Comparison of ENCODE assay signal across 8 cellular contexts in genomic region chr10:97596101-97597055, GRCh38. TPM values are rescaled to one million over a fixed set of nuclear protein-coding genes. Genes with fewer than 3 reads are reported as not detected.
DNase-seq lines count a peak whose midpoint lies in the region; ATAC-seq and TF ChIP-seq lines count a peak whose summit lies in the region.
"Had no signal": no experiment of that assay in that cellular context is flagged by ENCODE, and none has a peak within 500 bp of the region (broad histone marks: within the 10 kb centered on the region; RNA-seq: fewer than 3 reads in every experiment).

No MANE protein-coding gene starts in this region.

- H3K4me1 Mint-ChIP-seq in neural progenitor cell: peaks cover 28% of the 10 kb centered on the region
- H3K4me1 Mint-ChIP-seq: activated naive CD4-positive, alpha-beta T cell treated with anti-CD3 and anti-CD28 coated beads, Interleukin-2, amount 10 ng/mL, durations not matched to agents 7 days and 5 days had no signal

- no peaks in the 10 kb centered on the region for H3K36me3 ChIP-seq in neural progenitor cell

- DNase-seq in ELR (ENCODE audit: low read depth): peak; percentile 94
- peak; percentile 87 to 93 for DNase-seq in cardiac fibroblast (ENCODE audit: low read depth in 2 of 2)
- DNase-seq in neural progenitor cell (ENCODE audit: low spot score): no peak
- no peak for DNase-seq in HuH-7 (ENCODE audit: low spot score)
- no peak for DNase-seq in NCI-H774 (lab: John Stamatoyannopoulos, UW)
- DNase-seq: activated naive CD4-positive, alpha-beta T cell treated with anti-CD3 and anti-CD28 coated beads, Interleukin-2, amount 10 ng/mL, durations not matched to agents 7 days and 5 days; NCI-H1092 had no signal

- H3F3A ChIP-seq in neural progenitor cell (ENCODE audit: low read depth): no peaks in the 10 kb centered on the region

- H2AFZ ChIP-seq in neural progenitor cell (replicated peaks): no peak overlapping the region

- H3K36me3 Mint-ChIP-seq in neural progenitor cell: no peaks in the 10 kb centered on the region
- H3K36me3 Mint-ChIP-seq: activated naive CD4-positive, alpha-beta T cell treated with anti-CD3 and anti-CD28 coated beads, Interleukin-2, amount 10 ng/mL, durations not matched to agents 7 days and 5 days had no signal

- H3K4me3 ChIP-seq in cardiac fibroblast (replicated peaks in 1 of 2; ENCODE audit: low read depth in 2 of 2, low read length in 2 of 2) (no peak overlapping the region), neural progenitor cell (no peak overlapping the region)

- no peak overlapping the region for H3K27ac ChIP-seq in neural progenitor cell

- ATAC-seq in HG02885 (IDR thresholded peaks at IDR 0.05; ENCODE audit: poor library complexity, unreplicated experiment): no peak

- H3K79me2 ChIP-seq in neural progenitor cell (ENCODE audit: low read depth): no peaks in the 10 kb centered on the region

- TF ChIP-seq CTCF in cardiac fibroblast (IDR thresholded peaks at IDR 0.05; ENCODE audit: low read depth, low read length) (peak; percentile 14), neural progenitor cell (IDR thresholded peaks at IDR 0.05) (no peak)

- H3K9me3 ChIP-seq in neural progenitor cell (ENCODE audit: low read depth): no peaks in the 10 kb centered on the region

- H3K27ac Mint-ChIP-seq in neural progenitor cell: peak overlapping the region; percentile 92
- H3K27ac Mint-ChIP-seq: activated naive CD4-positive, alpha-beta T cell treated with anti-CD3 and anti-CD28 coated beads, Interleukin-2, amount 10 ng/mL, durations not matched to agents 7 days and 5 days had no signal

- no peak overlapping the region for H3K9ac ChIP-seq in neural progenitor cell

- no peaks in the 10 kb centered on the region for H3K9me3 Mint-ChIP-seq in neural progenitor cell
- H3K9me3 Mint-ChIP-seq: activated naive CD4-positive, alpha-beta T cell treated with anti-CD3 and anti-CD28 coated beads, Interleukin-2, amount 10 ng/mL, durations not matched to agents 7 days and 5 days had no signal

- H3K27me3 Mint-ChIP-seq in neural progenitor cell (ENCODE audit: insufficient read depth, low read depth): no peaks in the 10 kb centered on the region
- H3K27me3 Mint-ChIP-seq: activated naive CD4-positive, alpha-beta T cell treated with anti-CD3 and anti-CD28 coated beads, Interleukin-2, amount 10 ng/mL, durations not matched to agents 7 days and 5 days had no signal

- no peaks in the 10 kb centered on the region for H3K4me1 ChIP-seq in neural progenitor cell

- H3K4me3 Mint-ChIP-seq in neural progenitor cell: no peak overlapping the region
- H3K4me3 Mint-ChIP-seq: activated naive CD4-positive, alpha-beta T cell treated with anti-CD3 and anti-CD28 coated beads, Interleukin-2, amount 10 ng/mL, durations not matched to agents 7 days and 5 days had no signal

- no peak overlapping the region for H3K4me2 ChIP-seq in neural progenitor cell

- no peaks in the 10 kb centered on the region for H4K20me1 ChIP-seq in neural progenitor cell (ENCODE audit: low read depth)

- H3K27me3 ChIP-seq in neural progenitor cell: no peaks in the 10 kb centered on the region

RNA-seq across cellular contexts. Expression of gene C10orf62, which starts 6.9 kb away (rescaled TPM):
- not detected in 2 replicates for total RNA-seq in neural progenitor cell (ENCODE audit: low replicate concordance)

RNA-seq across cellular contexts. Expression of gene HOGA1, which starts 12.2 kb away (rescaled TPM):
- 0.17 and 1.2 TPM in 2 replicates for total RNA-seq in neural progenitor cell (ENCODE audit: low replicate concordance)

RNA-seq across cellular contexts. Expression of gene ANKRD2, which starts 23.8 kb away (rescaled TPM):
- not detected in 2 replicates for total RNA-seq in neural progenitor cell (ENCODE audit: low replicate concordance)

RNA-seq across cellular contexts. Expression of gene MORN4, which starts 36.9 kb away (rescaled TPM):
- total RNA-seq in neural progenitor cell (ENCODE audit: low replicate concordance): 23.8 and 29.3 TPM in 2 replicates

RNA-seq across cellular contexts. Expression of gene PI4K2A, which starts 44.1 kb away (rescaled TPM):
- total RNA-seq in neural progenitor cell (ENCODE audit: low replicate concordance): 11.9 and 20.3 TPM in 2 replicates

Comparison
In these comparisons a context has a peak if more than half of its experiments do, and no peak if none do; other contexts are left out.
1. DNase-seq: peak in ELR (single experiment) and cardiac fibroblast (2 of 2); none in neural progenitor cell (single experiment), HuH-7 (single experiment) and NCI-H774 (single experiment).